In the genomic region with DNA sequence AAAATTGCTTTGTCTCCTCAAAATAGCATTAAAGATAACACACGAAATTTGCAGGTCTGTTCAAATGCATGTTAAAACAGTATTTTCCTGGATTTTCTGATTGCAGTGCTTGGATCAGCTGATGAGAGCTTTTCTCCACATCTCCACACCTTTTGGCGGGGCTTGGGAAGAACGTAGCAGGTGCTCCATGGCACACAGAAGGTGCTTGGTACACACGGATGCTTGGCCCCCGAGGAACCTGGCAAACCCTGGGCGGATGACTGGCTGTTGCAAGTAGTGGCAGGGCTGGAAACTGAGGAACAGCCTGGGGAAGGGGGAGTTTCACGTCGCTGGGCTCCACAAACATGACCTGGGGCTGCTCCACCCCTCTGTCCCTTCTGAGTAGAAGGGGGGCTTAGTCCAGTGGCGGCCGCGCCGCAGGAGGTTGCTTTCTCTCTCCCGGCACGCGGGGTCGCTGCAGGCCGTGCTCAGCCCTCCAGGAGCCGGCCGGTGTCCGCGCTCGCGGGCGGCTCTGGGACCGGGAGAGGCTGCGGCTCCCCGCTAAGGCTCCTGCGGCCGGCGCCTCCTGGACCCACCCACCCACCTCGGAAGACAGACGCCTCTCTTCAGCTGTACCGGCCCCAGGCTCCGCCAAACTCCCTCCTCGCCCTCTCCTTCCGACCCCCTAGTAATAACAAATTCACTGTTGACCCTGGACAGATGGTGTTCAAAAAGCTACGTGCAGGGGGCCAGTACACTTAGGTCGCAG, we compare ENCODE assay signal across 8 cellular contexts.
DNase-seq lines count a peak whose midpoint lies in the region; ATAC-seq and TF ChIP-seq lines count a peak whose summit lies in the region.

No MANE protein-coding gene starts in this region.

- no peaks in the 10 kb centered on the region for H3K36me3 ChIP-seq in iPS-20b (ENCODE audit: insufficient read depth, low read depth, low read length)
- H3K36me3 ChIP-seq in stomach = no peaks in the 10 kb centered on the region

- peaks cover 29% of the 10 kb centered on the region for H3K27me3 ChIP-seq in iPS-20b (ENCODE audit: insufficient read depth, low read length)
- peaks cover 0 to 56% (median 25%) of the 10 kb centered on the region in 3 donors for H3K27me3 ChIP-seq in stomach

- no peak overlapping the region for H3K4me3 ChIP-seq in NB4 (ENCODE audit: low read depth, low read length)
- peak overlapping the region; percentile 40; the same call in 1 of the 2 replicates for H3K4me3 ChIP-seq in iPS-20b (ENCODE audit: low read length)
- H3K4me3 ChIP-seq in stomach = no peak overlapping the region

- no peak for TF ChIP-seq POLR2A in NB4 (IDR thresholded peaks at IDR 0.05; ENCODE audit: extremely low read depth, insufficient read length)
- no peak for TF ChIP-seq POLR2A in stomach (IDR thresholded peaks at IDR 0.05)

- H3K36me3 Mint-ChIP-seq in natural killer cell = no peaks in the 10 kb centered on the region
- no peaks in the 10 kb centered on the region for H3K36me3 Mint-ChIP-seq in natural killer cell treated with Interleukin-12 subunit alpha and Interleukin-12 subunit beta and Interleukin-15 and Interleukin-18, amount 100 ng/mL, for 72 hours

- H3K4me1 ChIP-seq in iPS-20b (ENCODE audit: insufficient read depth, low read length) (peaks cover 5% of the 10 kb centered on the region; the same call in 1 of the 2 replicates), stomach (peaks cover 0 to 9% (median 7%) of the 10 kb centered on the region in 4 donors)

- H3K4me1 Mint-ChIP-seq in natural killer cell = peaks cover 0 to 5% of the 10 kb centered on the region in 2 donors
- H3K4me1 Mint-ChIP-seq in natural killer cell treated with Interleukin-12 subunit alpha and Interleukin-12 subunit beta and Interleukin-15 and Interleukin-18, amount 100 ng/mL, for 72 hours (ENCODE audit: low read depth in 2 of 2) = no peaks in the 10 kb centered on the region

- TF ChIP-seq EP300 in stomach (IDR thresholded peaks at IDR 0.05) = no peak

- peaks cover 23 to 27% of the 10 kb centered on the region in 2 donors for H3K27me3 Mint-ChIP-seq in natural killer cell (ENCODE audit: low read depth in 2 of 2)
- H3K27me3 Mint-ChIP-seq in natural killer cell treated with Interleukin-12 subunit alpha and Interleukin-12 subunit beta and Interleukin-15 and Interleukin-18, amount 100 ng/mL, for 72 hours = peaks cover 27 to 51% of the 10 kb centered on the region in 2 donors

- H3K9me3 ChIP-seq in iPS-20b (ENCODE audit: insufficient read depth, low read depth, low read length) (no peaks in the 10 kb centered on the region), stomach (no peaks in the 10 kb centered on the region)

- H3K9ac ChIP-seq in iPS-20b (ENCODE audit: low read depth, low read length) = no peak overlapping the region

- H3K27ac Mint-ChIP-seq in natural killer cell = no peak overlapping the region
- no peak overlapping the region for H3K27ac Mint-ChIP-seq in natural killer cell treated with Interleukin-12 subunit alpha and Interleukin-12 subunit beta and Interleukin-15 and Interleukin-18, amount 100 ng/mL, for 72 hours

- 6 to 33% (median 10%) methylated on average over 10 to 36 of the region's 38 CpGs for WGBS in stomach, 5 donors

- no peaks in the 10 kb centered on the region for H3K9me3 Mint-ChIP-seq in natural killer cell
- no peaks in the 10 kb centered on the region for H3K9me3 Mint-ChIP-seq in natural killer cell treated with Interleukin-12 subunit alpha and Interleukin-12 subunit beta and Interleukin-15 and Interleukin-18, amount 100 ng/mL, for 72 hours

- H3K27ac ChIP-seq in iPS-20b (ENCODE audit: low read length) (no peak overlapping the region), stomach (no peak overlapping the region)

- no peak overlapping the region for H3K4me3 Mint-ChIP-seq in natural killer cell
- H3K4me3 Mint-ChIP-seq in natural killer cell treated with Interleukin-12 subunit alpha and Interleukin-12 subunit beta and Interleukin-15 and Interleukin-18, amount 100 ng/mL, for 72 hours = no peak overlapping the region

- intact Hi-C loops in natural killer cell (cut with micrococcal nuclease) = no loop called here
- intact Hi-C loops in stomach (cut with DNase I; ENCODE audit: low total_unique reads) = loop anchor here (10.0 kb wide), 1 partner anchor 273 kb away; no protein-coding TSS in a partner anchor

- ATAC-seq in natural killer cell = peak in 2 of 3 donors; percentile 35 to 44
- no peak for ATAC-seq in natural killer cell treated with Interleukin-12 subunit alpha and Interleukin-12 subunit beta and Interleukin-15 and Interleukin-18, amount 100 ng/mL, for 72 hours
- ATAC-seq in HG03045 (IDR thresholded peaks at IDR 0.05; ENCODE audit: unreplicated experiment) = no peak

- DNase-seq in natural killer cell (no peak), NB4 (ENCODE audit: low read depth) (peak; percentile 69), astrocyte of the hippocampus (ENCODE audit: low read depth, low spot score) (peak; percentile 82), stomach (peak; percentile 49)
- DNase-seq in natural killer cell treated with Interleukin-12 subunit alpha and Interleukin-12 subunit beta and Interleukin-15 and Interleukin-18, amount 100 ng/mL, for 72 hours (ENCODE audit: low spot score) = no peak
- DNase-seq in central memory CD4-positive, alpha-beta T cell = no peak

- TF ChIP-seq CTCF in natural killer cell (IDR thresholded peaks at IDR 0.05) = no peak
- TF ChIP-seq CTCF in NB4 (IDR thresholded peaks at IDR 0.05; ENCODE audit: low read depth, low read length) = peak; percentile 50
- TF ChIP-seq CTCF in stomach (IDR thresholded peaks at IDR 0.05) = peak in 3 of 7 experiments; percentile 20 to 40 (median 40)

Comparison
In these comparisons a context has a peak if more than half of its experiments do, and no peak if none do; other contexts are left out.
1. ATAC-seq: peak in natural killer cell (2 of 3); none in natural killer cell treated with Interleukin-12 subunit alpha and Interleukin-12 subunit beta and Interleukin-15 and Interleukin-18, amount 100 ng/mL, for 72 hours (0 of 2) and HG03045 (single experiment).
2. DNase-seq: peak in NB4 (single experiment), astrocyte of the hippocampus (single experiment) and stomach (single experiment); none in natural killer cell (single experiment), natural killer cell treated with Interleukin-12 subunit alpha and Interleukin-12 subunit beta and Interleukin-15 and Interleukin-18, amount 100 ng/mL, for 72 hours (single experiment) and central memory CD4-positive, alpha-beta T cell (single experiment).